Comparison of ENCODE assay signal across 12 cellular contexts in the genomic region with DNA sequence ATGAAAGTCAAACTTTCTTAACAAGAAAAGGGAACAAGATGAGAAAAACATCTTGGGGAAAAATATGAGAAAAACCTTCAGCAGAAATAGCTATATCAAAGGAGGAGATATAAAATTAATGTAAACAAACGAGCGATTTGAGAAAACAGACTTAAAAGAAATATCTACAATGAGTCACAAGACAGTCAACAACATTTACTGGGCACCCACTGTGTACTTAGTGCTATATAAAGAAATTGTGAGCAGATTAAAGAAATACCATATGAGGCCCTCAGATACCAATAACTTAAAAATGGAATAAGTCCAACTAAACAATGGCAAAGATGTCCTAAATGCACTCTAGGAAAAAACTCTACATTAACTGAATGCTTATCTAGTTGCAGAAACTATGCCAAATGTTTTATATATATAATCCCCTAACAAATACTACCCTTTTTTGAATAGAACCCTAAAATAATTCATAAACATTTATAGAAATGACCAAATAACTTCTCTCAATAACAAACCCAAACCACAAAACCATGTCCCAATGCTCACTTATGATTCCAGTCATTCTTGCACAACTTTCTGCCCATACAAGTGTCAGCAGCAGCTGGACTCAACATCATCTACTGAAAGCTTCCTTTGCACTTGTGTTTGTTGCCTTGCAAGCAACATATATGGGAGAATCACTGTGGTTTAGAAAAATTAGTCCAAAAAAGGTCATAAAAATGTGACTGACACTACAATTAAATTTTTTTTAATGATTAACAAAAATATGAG.
DNase-seq lines count a peak whose midpoint lies in the region; ATAC-seq, FAIRE-seq and TF ChIP-seq lines count a peak whose summit lies in the region.
"Had no signal": no experiment of that assay in that cellular context is flagged by ENCODE, and none has a peak within 500 bp of the region (broad histone marks: within the 10 kb centered on the region; RNA-seq: fewer than 3 reads in every experiment).

No MANE protein-coding gene starts in this region.

- H3K27ac ChIP-seq in PC-3 (ENCODE audit: low read length), result peak overlapping the region; percentile 3; the same call in 1 of the 2 replicates

- no peak overlapping the region for H2AFZ ChIP-seq in PC-3 (ENCODE audit: low read length)

- no peak for FAIRE-seq in GM12892 (lab: Jason Lieb, UNC)
- FAIRE-seq: urothelium cell line had no signal

- H3F3A ChIP-seq in PC-3 (ENCODE audit: low read length, unreplicated experiment), result peaks cover 5% of the 10 kb centered on the region

- intact Hi-C loops in PC-3 (cut with micrococcal nuclease) (loop anchor here (5.0 kb wide), 2 partner anchors 54 to 154 kb away; no protein-coding TSS in a partner anchor), sciatic nerve (cut with DNase I) (no loop called here)

- H3K4me3 ChIP-seq in PC-3 (ENCODE audit: low read length) (no peak overlapping the region), fibroblast of pulmonary artery (replicated peaks; ENCODE audit: low read depth, low read length) (no peak overlapping the region)

- no peaks in the 10 kb centered on the region for H3K27me3 ChIP-seq in PC-3 (ENCODE audit: low read length)

- peak overlapping the region; percentile 34 for H3K4me2 ChIP-seq in PC-3 (ENCODE audit: low read length)

- POLR2A ChIA-PET in PC-3 (lab: Charles Lee; ENCODE audit: unreplicated experiment) (no interaction called here), HEK293T (lab: Yijun Ruan, JAX) (no interaction called here)

- H4K20me1 ChIP-seq in PC-3 (ENCODE audit: low read length), result peaks cover 12% of the 10 kb centered on the region; the same call in 1 of the 2 replicates

- no peak for TF ChIP-seq CTCF in PC-3 (conservative IDR thresholded peaks at IDR 0.05; ENCODE audit: low read depth, low read length)
- TF ChIP-seq CTCF in fibroblast of pulmonary artery (IDR thresholded peaks at IDR 0.05; ENCODE audit: low read length, missing control alignments), result no peak

- CTCF ChIA-PET in PC-3 (lab: Charles Lee) (no interaction called here), HEK293T (lab: Yijun Ruan, JAX) (no interaction called here)

- DNase-seq in GM03348 (ENCODE audit: low spot score), result peak; percentile 59
- DNase-seq in PC-3, result peak; percentile 81
- peak; percentile 83 for DNase-seq in fibroblast of pulmonary artery (ENCODE audit: low read depth)
- no peak for DNase-seq in sciatic nerve (ENCODE audit: low spot score)
- DNase-seq in HEK293T (ENCODE audit: extremely low spot score), result no peak
- DNase-seq in GM12892 (ENCODE audit: insufficient read length), result no peak
- DNase-seq: central memory CD4-positive, alpha-beta T cell; glutamatergic neuron; NCI-H2107 had no signal

- no peak overlapping the region for H3K9ac ChIP-seq in PC-3 (ENCODE audit: low read length)

- H3K9me3 ChIP-seq in PC-3 (ENCODE audit: low read length), result no peaks in the 10 kb centered on the region

- ATAC-seq in PC-3 (peak; percentile 95), sciatic nerve (peak; percentile 68), HG03378 (IDR thresholded peaks at IDR 0.05; ENCODE audit: unreplicated experiment) (no peak), HG02870 (IDR thresholded peaks at IDR 0.05; ENCODE audit: unreplicated experiment) (no peak)

- H3K36me3 ChIP-seq in PC-3 (ENCODE audit: low read depth, low read length), result no peaks in the 10 kb centered on the region

- H3K9me2 ChIP-seq in PC-3 (replicated peaks; ENCODE audit: low read length), result no peaks in the 10 kb centered on the region

- no TSS peak for BruUV-seq in PC-3 (replicated peaks; lab: Mats Ljungman, UMichigan)

- no peak for TF ChIP-seq POLR2A in GM12892 (IDR thresholded peaks at IDR 0.05; ENCODE audit: low read depth, low read length)

- no peaks in the 10 kb centered on the region for H3K79me2 ChIP-seq in PC-3 (ENCODE audit: low read length)

- peaks cover 25% of the 10 kb centered on the region for H3K4me1 ChIP-seq in PC-3 (ENCODE audit: insufficient read depth, low read length)

TF ChIP-seq in HEK293T, 16 proteins besides CTCF, POLR2A, EP300 and RAD21:
- TF ChIP-seq FOXA1 (IDR thresholded peaks at IDR 0.05) (no peak), SUZ12 (IDR thresholded peaks at IDR 0.05) (no peak)
- TF ChIP-seq, protein P1, sequence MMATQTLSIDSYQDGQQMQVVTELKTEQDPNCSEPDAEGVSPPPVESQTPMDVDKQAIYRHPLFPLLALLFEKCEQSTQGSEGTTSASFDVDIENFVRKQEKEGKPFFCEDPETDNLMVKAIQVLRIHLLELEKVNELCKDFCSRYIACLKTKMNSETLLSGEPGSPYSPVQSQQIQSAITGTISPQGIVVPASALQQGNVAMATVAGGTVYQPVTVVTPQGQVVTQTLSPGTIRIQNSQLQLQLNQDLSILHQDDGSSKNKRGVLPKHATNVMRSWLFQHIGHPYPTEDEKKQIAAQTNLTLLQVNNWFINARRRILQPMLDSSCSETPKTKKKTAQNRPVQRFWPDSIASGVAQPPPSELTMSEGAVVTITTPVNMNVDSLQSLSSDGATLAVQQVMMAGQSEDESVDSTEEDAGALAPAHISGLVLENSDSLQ (IDR thresholded peaks at IDR 0.05), result no peak

Comparison
In these comparisons a context has a peak if more than half of its experiments do, and no peak if none do; other contexts are left out.
1. DNase-seq: peak in GM03348 (single experiment), PC-3 (single experiment) and fibroblast of pulmonary artery (single experiment); none in sciatic nerve (single experiment), HEK293T (single experiment) and GM12892 (single experiment).
2. ATAC-seq: peak in PC-3 (single experiment) and sciatic nerve (single experiment); none in HG03378 (single experiment) and HG02870 (single experiment).